In the genomic region with DNA sequence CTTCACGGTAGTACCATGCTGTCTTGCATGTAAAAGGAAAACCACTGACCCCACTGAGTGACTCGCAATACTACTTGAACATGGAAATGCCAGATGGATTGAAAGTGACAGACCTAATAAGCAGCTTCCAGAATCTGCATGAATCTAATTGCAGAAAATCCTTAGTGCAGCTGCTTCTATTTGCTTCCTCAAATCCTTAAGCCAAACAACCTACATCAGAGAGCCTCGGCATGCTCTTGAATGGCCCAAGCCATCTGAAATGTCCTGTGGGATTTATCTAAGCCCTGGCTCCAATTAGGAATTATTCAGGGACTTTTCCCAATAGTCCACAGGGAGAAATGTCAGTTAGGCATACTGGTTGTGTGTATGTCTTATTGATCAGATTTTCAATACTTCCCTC, we compare ENCODE assay signal across 24 cellular contexts.
"Had no signal": no experiment of that assay in that cellular context is flagged by ENCODE, and none has a peak within 500 bp of the region (broad histone marks: within the 10 kb centered on the region; RNA-seq: fewer than 3 reads in every experiment).

No MANE protein-coding gene starts in this region.

- H3K36me3 Mint-ChIP-seq: activated naive CD8-positive, alpha-beta T cell treated with anti-CD3 and anti-CD28 coated beads for 36 hours had no signal

- H3K4me1 Mint-ChIP-seq: activated CD4-positive, alpha-beta T cell treated with anti-CD3 and anti-CD28 coated beads, Interleukin-2, amount 10 ng/mL, durations not matched to agents 24 days and 14 days; activated naive CD8-positive, alpha-beta T cell treated with anti-CD3 and anti-CD28 coated beads for 36 hours; nephron had no signal

- H3K27ac Mint-ChIP-seq: activated CD4-positive, alpha-beta T cell treated with anti-CD3 and anti-CD28 coated beads, Interleukin-2, amount 10 ng/mL, durations not matched to agents 24 days and 14 days; activated CD8-positive, alpha-beta T cell treated with anti-CD3 and anti-CD28 coated beads for 36 hours; activated naive CD8-positive, alpha-beta T cell treated with anti-CD3 and anti-CD28 coated beads for 36 hours; activated T-cell treated with anti-CD3 and anti-CD28 coated beads, Interleukin-2, amount 50 U/mL, for 72 hours; nephron; T-helper 1 cell treated with Interleukin-12 subunit alpha and Interleukin-12 subunit beta and Interleukin-4 antibody, amounts not matched to agents 30 μg/mL and 1 μg/mL, for 36 hours had no signal

- ATAC-seq: activated CD8-positive, alpha-beta T cell treated with anti-CD3 and anti-CD28 coated beads for 36 hours; activated T-cell treated with anti-CD3 and anti-CD28 coated beads, Interleukin-2, amount 50 U/mL, for 72 hours; left lung; lower lobe of right lung; sciatic nerve; stimulated activated naive CD8-positive, alpha-beta T cell treated with anti-CD3 and anti-CD28 coated beads, Interleukin-15, Interleukin-2, amounts not matched to agents 100 U/mL and 50 U/mL, for 24 hours had no signal

- H3K4me3 Mint-ChIP-seq: activated CD4-positive, alpha-beta T cell treated with anti-CD3 and anti-CD28 coated beads, Interleukin-2, amount 10 ng/mL, durations not matched to agents 24 days and 14 days; activated CD8-positive, alpha-beta T cell treated with anti-CD3 and anti-CD28 coated beads for 36 hours; activated naive CD8-positive, alpha-beta T cell treated with anti-CD3 and anti-CD28 coated beads for 36 hours; activated T-cell treated with anti-CD3 and anti-CD28 coated beads, Interleukin-2, amount 50 U/mL, for 72 hours; nephron; T-helper 1 cell treated with Interleukin-12 subunit alpha and Interleukin-12 subunit beta and Interleukin-4 antibody, amounts not matched to agents 30 μg/mL and 1 μg/mL, for 36 hours had no signal

- DNase-seq: activated CD4-positive, alpha-beta T cell treated with anti-CD3 and anti-CD28 coated beads, Interleukin-2, amount 10 ng/mL, durations not matched to agents 24 days and 14 days; activated CD4-positive, CD25-positive, alpha-beta regulatory T cell treated with anti-CD3 and anti-CD28 coated beads, Interleukin-2, amount 50 U/mL, for 72 hours; activated CD8-positive, alpha-beta T cell treated with anti-CD3 and anti-CD28 coated beads for 36 hours; activated effector memory CD4-positive, alpha-beta T cell treated with Interleukin-2 at 50 U/mL for 16 hours; activated naive CD4-positive, alpha-beta T cell treated with Interleukin-2 at 50 U/mL for 16 hours; activated naive CD8-positive, alpha-beta T cell treated with anti-CD3 and anti-CD28 coated beads for 36 hours; activated T-cell treated with anti-CD3 and anti-CD28 coated beads, Interleukin-2, amount 50 U/mL, for 72 hours; adrenal gland; brain microvascular endothelial cell; dermis blood vessel endothelial cell; effector CD8-positive, alpha-beta T cell; esophagus squamous epithelium; left lung; lower lobe of right lung; mesenchymal stem cell; stimulated activated CD4-positive, alpha-beta T cell treated with anti-CD3 and anti-CD28 coated beads, Interleukin-12 subunit alpha, Interleukin-12 subunit beta, amount 100 ng/mL, for 4 hours; stimulated activated CD4-positive, alpha-beta T cell treated with anti-CD3 and anti-CD28 coated beads, Interleukin-4, amount 100 ng/mL, for 1 hour; stimulated activated naive CD8-positive, alpha-beta T cell treated with anti-CD3 and anti-CD28 coated beads, Interleukin-15, Interleukin-2, amounts not matched to agents 100 U/mL and 50 U/mL, for 24 hours; T-helper 9 cell; testis; transverse colon had no signal

- H3K9me3 Mint-ChIP-seq: activated CD4-positive, alpha-beta T cell treated with anti-CD3 and anti-CD28 coated beads, Interleukin-2, amount 10 ng/mL, durations not matched to agents 24 days and 14 days; activated CD8-positive, alpha-beta T cell treated with anti-CD3 and anti-CD28 coated beads for 36 hours; activated T-cell treated with anti-CD3 and anti-CD28 coated beads, Interleukin-2, amount 50 U/mL, for 72 hours; T-helper 1 cell treated with Interleukin-12 subunit alpha and Interleukin-12 subunit beta and Interleukin-4 antibody, amounts not matched to agents 30 μg/mL and 1 μg/mL, for 36 hours had no signal
